In the genomic region with DNA sequence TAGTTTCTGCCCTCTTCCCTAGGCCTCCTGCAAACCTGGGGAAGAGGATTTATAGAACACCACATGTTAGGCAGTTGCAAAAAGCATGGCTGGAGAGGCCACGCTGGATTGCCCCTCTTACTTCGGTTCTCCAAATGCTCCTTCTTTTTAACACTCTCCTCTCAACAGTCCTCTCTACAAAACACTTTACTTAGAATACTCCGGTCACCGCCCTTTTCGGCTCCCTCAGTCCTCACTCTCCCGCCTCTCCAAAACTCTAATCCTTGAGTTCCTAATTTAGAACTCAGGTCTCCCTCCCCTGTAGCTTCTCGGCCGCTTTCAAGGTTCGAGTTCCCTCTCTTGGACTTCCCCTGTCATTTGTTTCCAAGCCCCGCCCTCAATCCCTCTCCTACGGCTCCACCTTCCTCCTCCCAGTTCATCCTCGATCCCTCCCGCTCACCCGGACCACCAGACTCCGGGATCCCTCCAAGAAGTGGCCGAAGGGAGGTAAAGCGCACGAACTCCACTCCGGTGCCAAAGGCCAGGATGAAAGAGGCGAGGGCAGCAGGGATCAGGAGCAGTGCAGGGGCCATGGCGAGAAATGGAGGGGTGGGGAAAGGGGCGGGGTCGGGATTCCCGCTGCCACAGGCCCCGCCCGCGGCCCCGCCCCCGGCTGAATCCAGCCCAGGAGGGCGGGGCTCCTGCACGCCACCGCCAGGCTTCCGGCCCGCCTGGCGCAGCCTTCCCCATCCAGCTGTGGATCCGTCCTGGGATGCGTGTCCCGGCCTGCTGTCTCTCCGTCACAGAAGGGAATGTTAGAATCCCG, we compare ENCODE assay signal across 1 cellular context.
TF ChIP-seq lines count a peak whose summit lies in the region.

A gene with protein sequence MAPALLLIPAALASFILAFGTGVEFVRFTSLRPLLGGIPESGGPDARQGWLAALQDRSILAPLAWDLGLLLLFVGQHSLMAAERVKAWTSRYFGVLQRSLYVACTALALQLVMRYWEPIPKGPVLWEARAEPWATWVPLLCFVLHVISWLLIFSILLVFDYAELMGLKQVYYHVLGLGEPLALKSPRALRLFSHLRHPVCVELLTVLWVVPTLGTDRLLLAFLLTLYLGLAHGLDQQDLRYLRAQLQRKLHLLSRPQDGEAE (minus strand): TSS at position 582 of the 805 bp plus-strand sequence. CDS start 10 bp downstream, at position 572.

TF ChIP-seq in HepG2, 621 proteins besides CTCF, POLR2A, EP300 and RAD21 (continued from another document):
- TF ChIP-seq SNAPC4 (CRISPR knock-in tag; IDR thresholded peaks at IDR 0.05): peak; percentile 62; the same call in 1 of the 2 replicates
- TF ChIP-seq, protein P1, sequence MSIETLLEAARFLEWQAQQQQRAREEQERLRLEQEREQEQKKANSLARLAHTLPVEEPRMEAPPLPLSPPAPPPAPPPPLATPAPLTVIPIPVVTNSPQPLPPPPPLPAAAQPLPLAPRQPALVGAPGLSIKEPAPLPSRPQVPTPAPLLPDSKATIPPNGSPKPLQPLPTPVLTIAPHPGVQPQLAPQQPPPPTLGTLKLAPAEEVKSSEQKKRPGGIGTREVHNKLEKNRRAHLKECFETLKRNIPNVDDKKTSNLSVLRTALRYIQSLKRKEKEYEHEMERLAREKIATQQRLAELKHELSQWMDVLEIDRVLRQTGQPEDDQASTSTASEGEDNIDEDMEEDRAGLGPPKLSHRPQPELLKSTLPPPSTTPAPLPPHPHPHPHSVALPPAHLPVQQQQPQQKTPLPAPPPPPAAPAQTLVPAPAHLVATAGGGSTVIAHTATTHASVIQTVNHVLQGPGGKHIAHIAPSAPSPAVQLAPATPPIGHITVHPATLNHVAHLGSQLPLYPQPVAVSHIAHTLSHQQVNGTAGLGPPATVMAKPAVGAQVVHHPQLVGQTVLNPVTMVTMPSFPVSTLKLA (IDR thresholded peaks at IDR 0.05): no peak
- TF ChIP-seq PTBP1 (IDR thresholded peaks at IDR 0.05; ENCODE audit: low read depth, low read length, poor library complexity, severe bottlenecking): no peak
- TF ChIP-seq ZNF512B (CRISPR knock-in tag; IDR thresholded peaks at IDR 0.05; ENCODE audit: borderline replicate concordance): no peak
- TF ChIP-seq ZNF850 (CRISPR knock-in tag; conservative IDR thresholded peaks at IDR 0.05): no peak
- peak; percentile 17; the same call in 1 of the 2 replicates for TF ChIP-seq HMG20B (CRISPR knock-in tag; conservative IDR thresholded peaks at IDR 0.05)
- TF ChIP-seq ZNF224 (CRISPR knock-in tag; IDR thresholded peaks at IDR 0.05): no peak
- no peak for TF ChIP-seq GTF3A (CRISPR knock-in tag; conservative IDR thresholded peaks at IDR 0.05)
- TF ChIP-seq SMAD3 (CRISPR knock-in tag; IDR thresholded peaks at IDR 0.05): no peak; the same call in none of the 2 replicates
- no peak for TF ChIP-seq FOXK2 (IDR thresholded peaks at IDR 0.05)
- TF ChIP-seq MTF1 (CRISPR knock-in tag; IDR thresholded peaks at IDR 0.05): no peak
